9 cellular contexts compared by ENCODE assay signal in genomic region chr12:53452159-53453077, GRCh38. TPM values are rescaled to one million over a fixed set of nuclear protein-coding genes. Genes with fewer than 3 reads are reported as not detected.
DNase-seq lines count a peak whose midpoint lies in the region; ATAC-seq, FAIRE-seq and TF ChIP-seq lines count a peak whose summit lies in the region.
"Had no signal": no experiment of that assay in that cellular context is flagged by ENCODE, and none has a peak within 500 bp of the region (broad histone marks: within the 10 kb centered on the region; RNA-seq: fewer than 3 reads in every experiment).

No MANE protein-coding gene starts in this region.

- peaks cover 16% of the 10 kb centered on the region for H3K4me1 ChIP-seq in skeletal muscle satellite cell (ENCODE audit: control insufficient read depth, insufficient read depth, low read length)

- H3K4me3 ChIP-seq in WI38 (ENCODE audit: low read depth, low read length) (peak overlapping the region; percentile 90), skeletal muscle satellite cell (ENCODE audit: low read length) (peak overlapping the region; percentile 98)

- in situ Hi-C loops in T47D (cut with HindIII; ENCODE audit: low pct_unique_long_range_greater_than_20kb, low sequenced_read_pairs), result no loop called here

- peak overlapping the region; percentile 100 for H3K9ac ChIP-seq in skeletal muscle satellite cell (ENCODE audit: low read depth, low read length)

- peaks cover 52% of the 10 kb centered on the region for H3K36me3 ChIP-seq in skeletal muscle satellite cell (ENCODE audit: insufficient read depth, low read length)

- H3K27ac ChIP-seq in C4-2B, result peak overlapping the region; percentile 90

- no peaks in the 10 kb centered on the region for H3K27me3 ChIP-seq in skeletal muscle satellite cell (ENCODE audit: control insufficient read depth, insufficient read depth, low read length)

- ATAC-seq in GM18861 (IDR thresholded peaks at IDR 0.05; ENCODE audit: unreplicated experiment), result no peak

- H3K9me3 ChIP-seq in skeletal muscle satellite cell (replicated peaks; ENCODE audit: low read length), result no peaks in the 10 kb centered on the region

- peak; percentile 23; the same call in 1 of the 2 replicates for TF ChIP-seq POLR2A in H54 (IDR thresholded peaks at IDR 0.05; ENCODE audit: low read depth, low read length)

- DNase-seq in H54 (ENCODE audit: insufficient read length, low spot score) (peak; percentile 76), NCI-H2029 treated with DMSO at 0.1 percent for 48 hours (lab: John Stamatoyannopoulos, UW) (peak; percentile 6), T47D (ENCODE audit: low read depth in 1 of 2, low spot score in 1 of 2) (peak; percentile 71 to 95), iPS-NIHi11 (ENCODE audit: low spot score) (peak; percentile 90)

- H3K4me2 ChIP-seq in skeletal muscle satellite cell (ENCODE audit: low read length), result peak overlapping the region; percentile 98

- TF ChIP-seq CTCF in C4-2B (conservative IDR thresholded peaks at IDR 0.05) (peak; percentile 51), WI38 (IDR thresholded peaks at IDR 0.05; ENCODE audit: low read depth, low read length) (no peak)

- FAIRE-seq in H54 (lab: Jason Lieb, UNC), result no peak

RNA-seq across cellular contexts. Expression of gene PCBP2, which starts 0.5 kb away (rescaled TPM):
- total RNA-seq in skeletal muscle satellite cell (2012; rRNA removed), result 194 and 224 TPM in 2 replicates

RNA-seq across cellular contexts. Expression of gene PRR13, which starts 10.9 kb away (rescaled TPM):
- 76.4 and 79.6 TPM in 2 replicates for total RNA-seq in skeletal muscle satellite cell (2012; rRNA removed)

RNA-seq across cellular contexts. Expression of gene AMHR2, which starts 28.8 kb away (rescaled TPM):
- total RNA-seq in skeletal muscle satellite cell (2012; rRNA removed), result not detected in 2 replicates
- total RNA-seq: activated CD8-positive, alpha-beta memory T cell treated with anti-CD3 and anti-CD28 coated beads for 36 hours had no signal

RNA-seq across cellular contexts. Expression of gene MAP3K12, which starts 46.8 kb away (rescaled TPM):
- 17.5 and 24.8 TPM in 2 replicates for total RNA-seq in skeletal muscle satellite cell (2012; rRNA removed)

RNA-seq across cellular contexts. Expression of gene TARBP2, which starts 48.7 kb away (rescaled TPM):
- 40.8 and 44.3 TPM in 2 replicates for total RNA-seq in skeletal muscle satellite cell (2012; rRNA removed)

Comparison
In these comparisons a context has a peak if more than half of its experiments do, and no peak if none do; other contexts are left out.
1. DNase-seq: peak in every context shown above with its lines; median percentile 90 in iPS-NIHi11; 83 in T47D; 76 in H54; 6 in NCI-H2029 treated with DMSO at 0.1 percent for 48 hours.